Comparison of ENCODE assay signal across 25 cellular contexts in the genomic region with DNA sequence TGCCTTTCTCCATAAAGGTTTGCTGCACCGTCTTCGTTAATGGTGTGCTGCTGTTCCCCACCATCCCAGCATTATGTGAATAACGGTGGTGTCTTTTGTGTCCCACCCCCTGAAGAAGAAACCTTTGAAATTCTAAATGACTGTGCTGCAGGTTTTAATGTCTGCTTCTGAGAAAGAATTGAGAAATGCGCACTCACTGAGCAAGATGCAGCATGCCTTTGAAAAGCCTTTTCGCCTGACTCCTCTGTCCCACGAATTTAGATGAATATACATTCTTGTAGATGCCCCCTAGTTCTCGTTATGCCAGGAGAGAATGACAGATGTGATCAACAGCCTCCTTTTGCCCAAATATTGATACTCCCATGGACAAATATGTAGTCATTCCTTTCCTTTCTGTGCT.
"Had no signal": no experiment of that assay in that cellular context is flagged by ENCODE, and none has a peak within 500 bp of the region (broad histone marks: within the 10 kb centered on the region; RNA-seq: fewer than 3 reads in every experiment).

No MANE protein-coding gene starts in this region.

- H3K27me3 Mint-ChIP-seq: naive B cell; stimulated activated naive CD8-positive, alpha-beta T cell treated with anti-CD3 and anti-CD28 coated beads, Interleukin-15, Interleukin-2, amounts not matched to agents 100 ng/mL and 50 ng/mL, for 24 hours; type B pancreatic cell had no signal

- H3K27ac Mint-ChIP-seq: mesothelial cell of epicardium; naive B cell; natural killer cell; nephron progenitor cell; progenitor cell of endocrine pancreas; stimulated activated effector memory CD8-positive, alpha-beta T cell treated with anti-CD3 and anti-CD28 coated beads, Interleukin-12 subunit alpha, Interleukin-12 subunit beta, amount 100 ng/mL, for 72 hours; stimulated activated naive CD8-positive, alpha-beta T cell treated with anti-CD3 and anti-CD28 coated beads, Interleukin-15, Interleukin-2, amounts not matched to agents 100 ng/mL and 50 ng/mL, for 24 hours; type B pancreatic cell had no signal

- H3K36me3 ChIP-seq: heart right ventricle, left lung, lower lobe of right lung, ovary, right atrium auricular region, right lobe of liver, suprapubic skin, thoracic aorta, tibial artery, uterus had no signal

- H3K9me3 ChIP-seq: heart right ventricle, left lung, lower lobe of right lung, ovary, right atrium auricular region, right lobe of liver, suprapubic skin, thoracic aorta, tibial artery, uterus had no signal

- H3K4me1 ChIP-seq: left lung, lower lobe of right lung, right lobe of liver, tibial artery, uterus had no signal

- H3K36me3 Mint-ChIP-seq: mesothelial cell of epicardium; naive B cell; natural killer cell; stimulated activated effector memory CD8-positive, alpha-beta T cell treated with anti-CD3 and anti-CD28 coated beads, Interleukin-12 subunit alpha, Interleukin-12 subunit beta, amount 100 ng/mL, for 72 hours; type B pancreatic cell had no signal

- H3K4me1 Mint-ChIP-seq: naive B cell; natural killer cell; stimulated activated effector memory CD8-positive, alpha-beta T cell treated with anti-CD3 and anti-CD28 coated beads, Interleukin-12 subunit alpha, Interleukin-12 subunit beta, amount 100 ng/mL, for 72 hours had no signal

- H3K27me3 ChIP-seq: heart right ventricle, left lung, ovary, right atrium auricular region, right lobe of liver, suprapubic skin, tibial artery, uterus had no signal

- H3K9me3 Mint-ChIP-seq: mesothelial cell of epicardium; natural killer cell; nephron progenitor cell; stimulated activated naive CD8-positive, alpha-beta T cell treated with anti-CD3 and anti-CD28 coated beads, Interleukin-15, Interleukin-2, amounts not matched to agents 100 ng/mL and 50 ng/mL, for 24 hours; type B pancreatic cell had no signal

- H3K4me3 Mint-ChIP-seq: mesothelial cell of epicardium; naive B cell; natural killer cell; nephron progenitor cell; stimulated activated effector memory CD8-positive, alpha-beta T cell treated with anti-CD3 and anti-CD28 coated beads, Interleukin-12 subunit alpha, Interleukin-12 subunit beta, amount 100 ng/mL, for 72 hours; stimulated activated naive CD8-positive, alpha-beta T cell treated with anti-CD3 and anti-CD28 coated beads, Interleukin-15, Interleukin-2, amounts not matched to agents 100 ng/mL and 50 ng/mL, for 24 hours; type B pancreatic cell had no signal

- H3K4me3 ChIP-seq: heart right ventricle, left lung, lower lobe of right lung, ovary, right atrium auricular region, right lobe of liver, smooth muscle cell, suprapubic skin, thoracic aorta, tibial artery, uterus had no signal

- DNase-seq: heart right ventricle; hippocampal formation; kidney; left colon; left lung; lower lobe of right lung; naive B cell; natural killer cell; nephron progenitor cell; ovary; right lobe of liver; stimulated activated CD4-positive, alpha-beta T cell treated with anti-CD3 and anti-CD28 coated beads, Interleukin-1b, Interleukin-23, amount 100 ng/mL, for 48 hours; stimulated activated CD4-positive, alpha-beta T cell treated with anti-CD3 and anti-CD28 coated beads, Interleukin-4, amount 100 ng/mL, for 24 hours; stimulated activated naive CD4-positive, alpha-beta T cell; tibial artery; uterus had no signal

- H3K4me2 ChIP-seq: smooth muscle cell had no signal

- H3K27ac ChIP-seq: heart right ventricle, left lung, lower lobe of right lung, ovary, right atrium auricular region, right lobe of liver, suprapubic skin, thoracic aorta, tibial artery, uterus had no signal
